ENCODE assay signal across 18 cellular contexts in the genomic region with DNA sequence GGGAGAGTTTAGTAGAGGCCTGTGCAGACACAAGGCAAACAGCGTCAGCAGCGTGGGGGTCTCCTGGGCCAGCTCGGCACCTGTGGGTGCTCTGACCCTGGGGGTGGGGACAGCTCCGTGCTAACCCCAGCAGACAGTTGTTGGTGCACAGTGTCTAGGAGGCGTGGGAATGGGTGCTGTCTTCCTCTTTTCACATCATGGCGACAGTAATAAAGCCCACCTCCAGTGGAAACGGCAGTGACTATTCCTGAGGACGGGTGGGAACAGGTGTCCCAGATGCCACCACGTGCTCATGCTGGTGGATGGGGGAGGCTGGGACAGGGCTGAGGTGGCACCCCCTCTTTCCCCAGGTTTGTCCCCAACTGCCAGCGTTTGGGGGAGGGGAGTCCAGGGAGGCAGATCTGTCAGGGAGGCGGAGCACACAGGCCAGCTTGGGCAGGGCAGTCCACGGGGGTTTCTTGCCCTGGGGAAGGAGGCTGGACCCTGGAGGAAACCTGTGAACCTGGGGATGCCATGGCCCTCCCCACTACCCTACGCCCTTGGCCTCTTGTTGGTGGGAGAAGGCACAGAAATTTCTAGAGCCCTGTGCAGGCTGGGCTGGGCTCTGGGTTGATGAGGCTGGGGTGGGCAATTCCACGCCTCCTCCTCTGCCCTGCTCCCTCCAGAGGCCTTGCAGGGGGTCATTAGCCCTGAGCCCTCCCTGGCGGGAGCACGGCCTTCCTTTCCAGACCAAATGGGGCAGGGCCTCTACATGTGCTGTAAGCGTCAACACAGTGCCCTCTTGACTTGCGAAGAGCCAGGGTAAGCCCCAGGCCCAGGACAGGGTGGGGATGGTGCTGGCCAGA. TPM values are rescaled to one million over a fixed set of nuclear protein-coding genes. Genes with fewer than 3 reads are reported as not detected.
DNase-seq lines count a peak whose midpoint lies in the region; ATAC-seq, FAIRE-seq and TF ChIP-seq lines count a peak whose summit lies in the region.
"Had no signal": no experiment of that assay in that cellular context is flagged by ENCODE, and none has a peak within 500 bp of the region (broad histone marks: within the 10 kb centered on the region; RNA-seq: fewer than 3 reads in every experiment).

No MANE protein-coding gene starts in this region.

- no peak overlapping the region for H3K9ac ChIP-seq in kidney (ENCODE audit: low read length in 2 of 2)

- H3K4me1 ChIP-seq in right cardiac atrium (ENCODE audit: control insufficient read depth, insufficient read depth, low read length) (peaks cover under 1% of the 10 kb centered on the region), heart right ventricle (peaks cover 8 to 49% (median 37%) of the 10 kb centered on the region in 9 donors), kidney (ENCODE audit: control insufficient read depth in 1 of 2, insufficient read depth in 1 of 2, low read depth in 1 of 2, low read length in 2 of 2) (peaks cover 15 to 22% of the 10 kb centered on the region in 2 donors)

- ATAC-seq in right cardiac atrium (no peak), heart right ventricle (no peak), HG02623 (IDR thresholded peaks at IDR 0.05; ENCODE audit: unreplicated experiment) (no peak)
- ATAC-seq: activated naive CD4-positive, alpha-beta T cell treated with anti-CD3 and anti-CD28 coated beads, Interleukin-2, amount 50 U/mL, for 72 hours; effector memory CD8-positive, alpha-beta T cell; WTC11 had no signal

- H3K36me3 ChIP-seq in heart right ventricle (no peaks in the 10 kb centered on the region), kidney (ENCODE audit: control insufficient read depth in 1 of 2, insufficient read depth in 2 of 2, low read length in 2 of 2) (no peaks in the 10 kb centered on the region)
- H3K36me3 ChIP-seq: heart left ventricle, vagina had no signal

- DNase-seq in right cardiac atrium (peak; percentile 12 to 52 (median 45)), heart right ventricle (no peak), RWPE1 (ENCODE audit: low spot score) (no peak), kidney (peak; percentile 60), 8988T (no peak)
- DNase-seq in activated CD4-positive, alpha-beta T cell treated with anti-CD3 and anti-CD28 coated beads, Interleukin-2, amount 50 U/mL, for 4 hours, result no peak
- no peak for DNase-seq in activated CD8-positive, alpha-beta memory T cell treated with anti-CD3 and anti-CD28 coated beads for 24 hours
- DNase-seq: activated CD8-positive, alpha-beta memory T cell treated with anti-CD3 and anti-CD28 coated beads, Interleukin-2, amount 50 U/mL, for 4 hours; DND-41; effector memory CD8-positive, alpha-beta T cell; SHP77 treated with DMSO at 0.1 percent for 48 hours had no signal

- H3K27me3 ChIP-seq in right cardiac atrium (ENCODE audit: control insufficient read depth, insufficient read depth) (no peaks in the 10 kb centered on the region), heart right ventricle (no peaks in the 10 kb centered on the region)
- H3K27me3 ChIP-seq: heart left ventricle, vagina had no signal

- POLR2A ChIA-PET in RWPE1 (lab: Yijun Ruan, JAX; ENCODE audit: low non-redundant PET), result no interaction called here

- 87% methylated on average over 18 of the region's 18 CpGs for WGBS in right cardiac atrium
- 91 to 92% methylated on average over 18 of the region's 18 CpGs for WGBS in heart right ventricle, 2 donors

- H3K27ac ChIP-seq in right cardiac atrium (ENCODE audit: low read length) (no peak overlapping the region), heart right ventricle (peak overlapping the region in 1 of 10 donors; percentile 59), RWPE1 (peak overlapping the region; percentile 50), kidney (ENCODE audit: low read depth in 2 of 2, low read length in 2 of 2) (no peak overlapping the region)
- H3K27ac ChIP-seq: coronary artery, vagina had no signal

- TF ChIP-seq CTCF in heart right ventricle (IDR thresholded peaks at IDR 0.05), result no peak
- TF ChIP-seq CTCF in RWPE1 (conservative IDR thresholded peaks at IDR 0.05; ENCODE audit: low read depth), result no peak
- no peak for TF ChIP-seq CTCF in kidney (IDR thresholded peaks at IDR 0.05; ENCODE audit: borderline replicate concordance, extremely low read depth, insufficient read depth)

- no peaks in the 10 kb centered on the region for H3K9me3 ChIP-seq in right cardiac atrium (ENCODE audit: control insufficient read depth, low read length)
- H3K9me3 ChIP-seq in heart right ventricle, result no peaks in the 10 kb centered on the region
- H3K9me3 ChIP-seq in kidney (ENCODE audit: control insufficient read depth in 1 of 2, low read length in 2 of 2), result no peaks in the 10 kb centered on the region
- H3K9me3 ChIP-seq: heart left ventricle, vagina had no signal

- CTCF ChIA-PET in RWPE1 (lab: Yijun Ruan, JAX), result interaction anchor here (0.6 kb wide), 1 partner anchor 16 kb away, joined by 3 read pairs; no protein-coding TSS in a partner anchor

- H3K4me3 ChIP-seq in right cardiac atrium (ENCODE audit: low read length), result no peak overlapping the region
- H3K4me3 ChIP-seq in heart right ventricle, result no peak overlapping the region
- H3K4me3 ChIP-seq in kidney (ENCODE audit: low read length in 2 of 2), result no peak overlapping the region
- H3K4me3 ChIP-seq: coronary artery, heart left ventricle, vagina had no signal

- intact Hi-C loops in right cardiac atrium (cut with DNase I) (no loop called here), heart right ventricle (cut with DNase I) (no loop called here), kidney (cut with DNase I) (no loop called here)

- FAIRE-seq in kidney (lab: Jason Lieb, UNC), result no peak
- FAIRE-seq: GM18507 had no signal

RNA-seq across cellular contexts. Expression of a gene that starts 3.8 kb away (rescaled TPM):
- total RNA-seq in right cardiac atrium (1 to 10 TPM; 6.0 to 7.7 (median 6.6) TPM), heart right ventricle (1 to 10 TPM; 4.3 to 9.2 (median 6.9) TPM), kidney (10.0 TPM)
- polyA plus RNA-seq in right cardiac atrium (5.3 TPM), heart right ventricle (1 to 10 TPM; 1.8 to 5.9 TPM), kidney (ENCODE audit: insufficient read depth, low read depth, low replicate concordance) (3.9 TPM)

RNA-seq across cellular contexts. Expression of a gene that starts 9.2 kb away (rescaled TPM):
- 100 to 1,000 TPM; 120 to 154 (median 126) TPM for total RNA-seq in right cardiac atrium
- 101 TPM for polyA plus RNA-seq in right cardiac atrium
- total RNA-seq in heart right ventricle, result 100 to 1,000 TPM in 9 of 10 donors, 10 to 100 TPM in 1; 98.1 to 152 (median 141) TPM
- 100 to 1,000 TPM in 1 of 2 donors, 10 to 100 TPM in 1; 95.7 to 112 TPM for polyA plus RNA-seq in heart right ventricle
- total RNA-seq in kidney, result 125 TPM
- 70.6 TPM for polyA plus RNA-seq in kidney (ENCODE audit: insufficient read depth, low read depth, low replicate concordance)

RNA-seq across cellular contexts. Expression of a gene that starts 51.8 kb away (rescaled TPM):
- 10 to 100 TPM; 74.6 to 88.5 (median 85.1) TPM for total RNA-seq in right cardiac atrium
- 201 TPM for polyA plus RNA-seq in right cardiac atrium
- 10 to 100 TPM; 43.3 to 69.6 (median 50.8) TPM for total RNA-seq in heart right ventricle
- 100 to 1,000 TPM in 1 of 2 donors, 10 to 100 TPM in 1; 78.6 to 203 TPM for polyA plus RNA-seq in heart right ventricle
- 65.7 TPM for total RNA-seq in kidney
- polyA plus RNA-seq in kidney (ENCODE audit: insufficient read depth, low read depth, low replicate concordance), result 124 TPM

Comparison
In these comparisons a context has a peak if more than half of its experiments do, and no peak if none do; other contexts are left out.
1. DNase-seq: peak in right cardiac atrium (3 of 3) and kidney (single experiment); none in heart right ventricle (0 of 2), RWPE1 (single experiment), activated CD4-positive, alpha-beta T cell treated with anti-CD3 and anti-CD28 coated beads, Interleukin-2, amount 50 U/mL, for 4 hours (0 of 2), 8988T (single experiment) and activated CD8-positive, alpha-beta memory T cell treated with anti-CD3 and anti-CD28 coated beads for 24 hours (single experiment).